ENCODE assay signal across 1 cellular context in genomic region chr7:23474098-23474828, GRCh38.
TF ChIP-seq lines count a peak whose summit lies in the region.

No MANE protein-coding gene starts in this region.

TF ChIP-seq in WTC11, 78 proteins besides CTCF, POLR2A, EP300 and RAD21 (continued from another document):
- no peak for TF ChIP-seq NR3C1 (CRISPR knock-in tag; conservative IDR thresholded peaks at IDR 0.05; ENCODE audit: low read depth)
- TF ChIP-seq ZNF121 (CRISPR knock-in tag; IDR thresholded peaks at IDR 0.05): 0 out of 2 replicates have a peak, but pooled peaks have one; percentile 4
- TF ChIP-seq AR (CRISPR knock-in tag; IDR thresholded peaks at IDR 0.05): peak; percentile 32; the same call in 1 of the 2 replicates
- 0 out of 2 replicates have a peak, but pooled peaks have one; percentile 38 for TF ChIP-seq NFATC4 (CRISPR knock-in tag; IDR thresholded peaks at IDR 0.05)
- TF ChIP-seq IRF1 (CRISPR knock-in tag; IDR thresholded peaks at IDR 0.05): no peak
- TF ChIP-seq SOX15 (CRISPR knock-in tag; IDR thresholded peaks at IDR 0.05): no peak
- TF ChIP-seq RORB (CRISPR knock-in tag; IDR thresholded peaks at IDR 0.05): no peak
- TF ChIP-seq, protein P1, sequence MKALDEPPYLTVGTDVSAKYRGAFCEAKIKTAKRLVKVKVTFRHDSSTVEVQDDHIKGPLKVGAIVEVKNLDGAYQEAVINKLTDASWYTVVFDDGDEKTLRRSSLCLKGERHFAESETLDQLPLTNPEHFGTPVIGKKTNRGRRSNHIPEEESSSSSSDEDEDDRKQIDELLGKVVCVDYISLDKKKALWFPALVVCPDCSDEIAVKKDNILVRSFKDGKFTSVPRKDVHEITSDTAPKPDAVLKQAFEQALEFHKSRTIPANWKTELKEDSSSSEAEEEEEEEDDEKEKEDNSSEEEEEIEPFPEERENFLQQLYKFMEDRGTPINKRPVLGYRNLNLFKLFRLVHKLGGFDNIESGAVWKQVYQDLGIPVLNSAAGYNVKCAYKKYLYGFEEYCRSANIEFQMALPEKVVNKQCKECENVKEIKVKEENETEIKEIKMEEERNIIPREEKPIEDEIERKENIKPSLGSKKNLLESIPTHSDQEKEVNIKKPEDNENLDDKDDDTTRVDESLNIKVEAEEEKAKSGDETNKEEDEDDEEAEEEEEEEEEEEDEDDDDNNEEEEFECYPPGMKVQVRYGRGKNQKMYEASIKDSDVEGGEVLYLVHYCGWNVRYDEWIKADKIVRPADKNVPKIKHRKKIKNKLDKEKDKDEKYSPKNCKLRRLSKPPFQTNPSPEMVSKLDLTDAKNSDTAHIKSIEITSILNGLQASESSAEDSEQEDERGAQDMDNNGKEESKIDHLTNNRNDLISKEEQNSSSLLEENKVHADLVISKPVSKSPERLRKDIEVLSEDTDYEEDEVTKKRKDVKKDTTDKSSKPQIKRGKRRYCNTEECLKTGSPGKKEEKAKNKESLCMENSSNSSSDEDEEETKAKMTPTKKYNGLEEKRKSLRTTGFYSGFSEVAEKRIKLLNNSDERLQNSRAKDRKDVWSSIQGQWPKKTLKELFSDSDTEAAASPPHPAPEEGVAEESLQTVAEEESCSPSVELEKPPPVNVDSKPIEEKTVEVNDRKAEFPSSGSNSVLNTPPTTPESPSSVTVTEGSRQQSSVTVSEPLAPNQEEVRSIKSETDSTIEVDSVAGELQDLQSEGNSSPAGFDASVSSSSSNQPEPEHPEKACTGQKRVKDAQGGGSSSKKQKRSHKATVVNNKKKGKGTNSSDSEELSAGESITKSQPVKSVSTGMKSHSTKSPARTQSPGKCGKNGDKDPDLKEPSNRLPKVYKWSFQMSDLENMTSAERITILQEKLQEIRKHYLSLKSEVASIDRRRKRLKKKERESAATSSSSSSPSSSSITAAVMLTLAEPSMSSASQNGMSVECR (CRISPR knock-in tag; IDR thresholded peaks at IDR 0.05; ENCODE audit: borderline replicate concordance): no peak; the same call in none of the 2 replicates
- no peak for TF ChIP-seq ZNF532 (CRISPR knock-in tag; IDR thresholded peaks at IDR 0.05; ENCODE audit: borderline replicate concordance)
- TF ChIP-seq, protein P2, sequence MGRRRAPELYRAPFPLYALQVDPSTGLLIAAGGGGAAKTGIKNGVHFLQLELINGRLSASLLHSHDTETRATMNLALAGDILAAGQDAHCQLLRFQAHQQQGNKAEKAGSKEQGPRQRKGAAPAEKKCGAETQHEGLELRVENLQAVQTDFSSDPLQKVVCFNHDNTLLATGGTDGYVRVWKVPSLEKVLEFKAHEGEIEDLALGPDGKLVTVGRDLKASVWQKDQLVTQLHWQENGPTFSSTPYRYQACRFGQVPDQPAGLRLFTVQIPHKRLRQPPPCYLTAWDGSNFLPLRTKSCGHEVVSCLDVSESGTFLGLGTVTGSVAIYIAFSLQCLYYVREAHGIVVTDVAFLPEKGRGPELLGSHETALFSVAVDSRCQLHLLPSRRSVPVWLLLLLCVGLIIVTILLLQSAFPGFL (CRISPR knock-in tag; IDR thresholded peaks at IDR 0.05; ENCODE audit: borderline replicate concordance): peak; percentile 87; the same call in 1 of the 2 replicates
- TF ChIP-seq CREB1 (CRISPR knock-in tag; IDR thresholded peaks at IDR 0.05): peak; percentile 80
- peak; percentile 81; the same call in 1 of the 2 replicates for TF ChIP-seq ESRRA (CRISPR knock-in tag; IDR thresholded peaks at IDR 0.05; ENCODE audit: borderline replicate concordance)
- TF ChIP-seq E2F5 (CRISPR knock-in tag; IDR thresholded peaks at IDR 0.05): peak; percentile 97
- TF ChIP-seq, protein P3, sequence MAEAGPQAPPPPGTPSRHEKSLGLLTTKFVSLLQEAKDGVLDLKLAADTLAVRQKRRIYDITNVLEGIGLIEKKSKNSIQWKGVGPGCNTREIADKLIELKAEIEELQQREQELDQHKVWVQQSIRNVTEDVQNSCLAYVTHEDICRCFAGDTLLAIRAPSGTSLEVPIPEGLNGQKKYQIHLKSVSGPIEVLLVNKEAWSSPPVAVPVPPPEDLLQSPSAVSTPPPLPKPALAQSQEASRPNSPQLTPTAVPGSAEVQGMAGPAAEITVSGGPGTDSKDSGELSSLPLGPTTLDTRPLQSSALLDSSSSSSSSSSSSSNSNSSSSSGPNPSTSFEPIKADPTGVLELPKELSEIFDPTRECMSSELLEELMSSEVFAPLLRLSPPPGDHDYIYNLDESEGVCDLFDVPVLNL (CRISPR knock-in tag; IDR thresholded peaks at IDR 0.05; ENCODE audit: borderline replicate concordance, low read depth): peak; percentile 77; the same call in 1 of the 2 replicates
- TF ChIP-seq ZNF317 (CRISPR knock-in tag; IDR thresholded peaks at IDR 0.05; ENCODE audit: borderline replicate concordance, low read depth): 0 out of 2 replicates have a peak, but pooled peaks have one; percentile 33
- TF ChIP-seq PRRX2 (CRISPR knock-in tag; IDR thresholded peaks at IDR 0.05): 0 out of 2 replicates have a peak, but pooled peaks have one; percentile 55
- TF ChIP-seq FOXP4 (CRISPR knock-in tag; IDR thresholded peaks at IDR 0.05): peak; percentile 85
- peak; percentile 83 for TF ChIP-seq PRDM15 (CRISPR knock-in tag; IDR thresholded peaks at IDR 0.05)
- TF ChIP-seq, protein P4, sequence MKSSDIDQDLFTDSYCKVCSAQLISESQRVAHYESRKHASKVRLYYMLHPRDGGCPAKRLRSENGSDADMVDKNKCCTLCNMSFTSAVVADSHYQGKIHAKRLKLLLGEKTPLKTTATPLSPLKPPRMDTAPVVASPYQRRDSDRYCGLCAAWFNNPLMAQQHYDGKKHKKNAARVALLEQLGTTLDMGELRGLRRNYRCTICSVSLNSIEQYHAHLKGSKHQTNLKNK (CRISPR knock-in tag; IDR thresholded peaks at IDR 0.05): no peak
- TF ChIP-seq IRF2 (CRISPR knock-in tag; IDR thresholded peaks at IDR 0.05; ENCODE audit: borderline replicate concordance, low read depth): no peak
- peak; percentile 82 for TF ChIP-seq TCF7 (CRISPR knock-in tag; IDR thresholded peaks at IDR 0.05; ENCODE audit: low read depth)
- TF ChIP-seq, protein P5, sequence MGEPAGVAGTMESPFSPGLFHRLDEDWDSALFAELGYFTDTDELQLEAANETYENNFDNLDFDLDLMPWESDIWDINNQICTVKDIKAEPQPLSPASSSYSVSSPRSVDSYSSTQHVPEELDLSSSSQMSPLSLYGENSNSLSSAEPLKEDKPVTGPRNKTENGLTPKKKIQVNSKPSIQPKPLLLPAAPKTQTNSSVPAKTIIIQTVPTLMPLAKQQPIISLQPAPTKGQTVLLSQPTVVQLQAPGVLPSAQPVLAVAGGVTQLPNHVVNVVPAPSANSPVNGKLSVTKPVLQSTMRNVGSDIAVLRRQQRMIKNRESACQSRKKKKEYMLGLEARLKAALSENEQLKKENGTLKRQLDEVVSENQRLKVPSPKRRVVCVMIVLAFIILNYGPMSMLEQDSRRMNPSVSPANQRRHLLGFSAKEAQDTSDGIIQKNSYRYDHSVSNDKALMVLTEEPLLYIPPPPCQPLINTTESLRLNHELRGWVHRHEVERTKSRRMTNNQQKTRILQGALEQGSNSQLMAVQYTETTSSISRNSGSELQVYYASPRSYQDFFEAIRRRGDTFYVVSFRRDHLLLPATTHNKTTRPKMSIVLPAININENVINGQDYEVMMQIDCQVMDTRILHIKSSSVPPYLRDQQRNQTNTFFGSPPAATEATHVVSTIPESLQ (CRISPR knock-in tag; IDR thresholded peaks at IDR 0.05): no peak
